ENCODE assay signal across 1 cellular context in the genomic region with DNA sequence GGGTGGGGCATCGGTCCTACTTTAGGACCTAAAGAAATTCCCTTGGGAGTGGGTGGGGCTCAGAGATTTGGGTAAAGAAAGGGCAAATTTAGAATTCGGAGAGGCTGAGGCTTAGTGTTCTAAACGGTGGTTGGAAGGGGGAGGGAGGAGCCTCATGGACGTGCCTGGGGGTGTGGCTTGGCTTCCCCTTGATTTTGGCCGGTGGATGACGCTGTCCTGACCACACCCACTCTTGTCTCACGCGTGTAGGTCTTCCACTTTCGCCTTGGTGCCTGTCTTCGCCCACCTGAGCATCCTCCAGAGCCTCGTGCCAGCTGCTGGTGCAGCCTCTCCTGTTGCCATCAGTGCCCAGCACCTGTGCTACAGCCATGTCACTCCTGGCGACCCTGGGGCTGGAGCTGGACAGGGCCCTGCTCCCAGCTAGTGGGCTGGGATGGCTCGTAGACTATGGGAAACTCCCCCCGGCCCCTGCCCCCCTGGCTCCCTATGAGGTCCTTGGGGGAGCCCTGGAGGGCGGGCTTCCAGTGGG.
TF ChIP-seq lines count a peak whose summit lies in the region.

No MANE protein-coding gene starts in this region.

TF ChIP-seq in neural cell, 6 proteins besides CTCF, POLR2A, EP300 and RAD21 (continued from another document):
- no peak for TF ChIP-seq MXI1 (conservative IDR thresholded peaks at IDR 0.05; ENCODE audit: poor library complexity, severe bottlenecking)
